In genomic region chr6:36247691-36248090, GRCh38 we compare ENCODE assay signal across 19 cellular contexts. TPM values are rescaled to one million over a fixed set of nuclear protein-coding genes. Genes with fewer than 3 reads are reported as not detected.
A peak's percentile ranks its signal among the peaks of the same experiment; 100 is the strongest.
DNase-seq lines count a peak whose midpoint lies in the region; ATAC-seq and TF ChIP-seq lines count a peak whose summit lies in the region.
"Had no signal": no experiment of that assay in that cellular context is flagged by ENCODE, and none has a peak within 500 bp of the region (broad histone marks: within the 10 kb centered on the region; RNA-seq: fewer than 3 reads in every experiment).

No MANE protein-coding gene starts in this region.

- peak; percentile 37 for DNase-seq in Daoy (ENCODE audit: low read depth)
- DNase-seq in T-helper 17 cell = no peak
- no peak for DNase-seq in smooth muscle cell (lab: John Stamatoyannopoulos, UW; ENCODE audit: unreplicated experiment)
- no peak for DNase-seq in gastrocnemius medialis
- DNase-seq in activated naive CD4-positive, alpha-beta T cell treated with anti-CD3 and anti-CD28 coated beads, Interleukin-2, amount 50 U/mL, for 16 hours = no peak
- no peak for DNase-seq in coronary artery (ENCODE audit: low spot score)
- DNase-seq: activated CD4-positive, alpha-beta T cell treated with anti-CD3 and anti-CD28 coated beads, Interleukin-2, amount 10 ng/mL, durations not matched to agents 7 days and 5 days; activated T-cell treated with anti-CD3 and anti-CD28 coated beads, Interleukin-2, amount 50 U/mL, for 4 hours; head of caudate nucleus; NCI-H187; ovary; SJCRH30; stimulated activated CD4-positive, alpha-beta T cell treated with anti-CD3 and anti-CD28 coated beads, Interleukin-12 subunit alpha, Interleukin-12 subunit beta, amount 100 ng/mL, for 4 hours; stimulated activated naive CD4-positive, alpha-beta T cell treated with Interleukin-2 at 50 U/mL for 16 hours had no signal

- peaks cover 0 to 10% (median 4%) of the 10 kb centered on the region in 3 donors for H3K4me1 ChIP-seq in gastroesophageal sphincter
- peaks cover 8% of the 10 kb centered on the region for H3K4me1 ChIP-seq in smooth muscle cell (ENCODE audit: low read depth)
- H3K4me1 ChIP-seq in gastrocnemius medialis = no peaks in the 10 kb centered on the region
- H3K4me1 ChIP-seq: SJCRH30 had no signal

- in situ Hi-C loops in gastrocnemius medialis (cut with MboI; ENCODE audit: low sequenced_read_pairs in 4 of 4) = no loop called here

- H3K36me3 ChIP-seq in gastroesophageal sphincter (peaks cover 0 to 3% of the 10 kb centered on the region in 2 donors), smooth muscle cell (ENCODE audit: low read depth) (no peaks in the 10 kb centered on the region), gastrocnemius medialis (no peaks in the 10 kb centered on the region)
- H3K36me3 ChIP-seq: BLaER1, ovary, SJCRH30 had no signal

- peaks cover 15% of the 10 kb centered on the region for H3K36me3 Mint-ChIP-seq in T-helper 17 cell (ENCODE audit: low read depth)

- ATAC-seq in T-helper 17 cell = no peak
- ATAC-seq in gastroesophageal sphincter = peak; percentile 64
- ATAC-seq in gastrocnemius medialis = no peak
- no peak for ATAC-seq in HG03025 (IDR thresholded peaks at IDR 0.05; ENCODE audit: low FRiP score, unreplicated experiment)
- ATAC-seq: activated T-cell treated with anti-CD3 and anti-CD28 coated beads, Interleukin-2, amount 50 U/mL, for 4 hours had no signal

- H3K27ac ChIP-seq in gastroesophageal sphincter (peak overlapping the region in 1 of 4 donors; percentile 31), smooth muscle cell (ENCODE audit: low read depth) (no peak overlapping the region), gastrocnemius medialis (no peak overlapping the region), coronary artery (no peak overlapping the region)
- H3K27ac ChIP-seq: BLaER1, ovary, SJCRH30 had no signal

- peak overlapping the region; percentile 81 for H3K27ac Mint-ChIP-seq in T-helper 17 cell
- H3K27ac Mint-ChIP-seq: activated CD4-positive, alpha-beta T cell treated with anti-CD3 and anti-CD28 coated beads, Interleukin-2, amount 10 ng/mL, durations not matched to agents 7 days and 5 days had no signal

- no peak overlapping the region for H3K4me2 ChIP-seq in smooth muscle cell
- H3K4me2 ChIP-seq: BLaER1 had no signal

- TF ChIP-seq CTCF in gastroesophageal sphincter (IDR thresholded peaks at IDR 0.05) (no peak), smooth muscle cell (IDR thresholded peaks at IDR 0.05; ENCODE audit: borderline replicate concordance, insufficient read depth, poor library complexity, severe bottlenecking) (no peak), gastrocnemius medialis (IDR thresholded peaks at IDR 0.05 in 4 of 5, conservative IDR thresholded peaks at IDR 0.05 in 1 of 5) (no peak), coronary artery (IDR thresholded peaks at IDR 0.05) (no peak)

- H3K9me3 ChIP-seq in T-helper 17 cell (ENCODE audit: control insufficient read depth, low read length, poor library complexity, severe bottlenecking) = no peaks in the 10 kb centered on the region
- H3K9me3 ChIP-seq in gastroesophageal sphincter = no peaks in the 10 kb centered on the region
- H3K9me3 ChIP-seq in smooth muscle cell (replicated peaks; ENCODE audit: low read depth) = no peaks in the 10 kb centered on the region
- no peaks in the 10 kb centered on the region for H3K9me3 ChIP-seq in gastrocnemius medialis
- H3K9me3 ChIP-seq: BLaER1, ovary, SJCRH30 had no signal

- TF ChIP-seq EP300 in gastroesophageal sphincter (IDR thresholded peaks at IDR 0.05) = no peak

- WGBS in gastroesophageal sphincter (ENCODE audit: low coverage in 1 of 2), 2 donors = 54 to 75% methylated on average over 2 to 5 of the region's 6 CpGs
- WGBS in smooth muscle cell (ENCODE audit: low lambda C conversion rate) = 53% methylated on average over 6 of the region's 6 CpGs

- peak overlapping the region; percentile 40 for H2AFZ ChIP-seq in smooth muscle cell (ENCODE audit: low read depth)

- H3F3A ChIP-seq in smooth muscle cell (ENCODE audit: low read depth) = no peaks in the 10 kb centered on the region

- H3K4me3 Mint-ChIP-seq in T-helper 17 cell = no peak overlapping the region
- H3K4me3 Mint-ChIP-seq: activated CD4-positive, alpha-beta T cell treated with anti-CD3 and anti-CD28 coated beads, Interleukin-2, amount 10 ng/mL, durations not matched to agents 7 days and 5 days; activated T-cell treated with anti-CD3 and anti-CD28 coated beads, Interleukin-2, amount 50 U/mL, for 4 hours had no signal

- H3K79me2 ChIP-seq in smooth muscle cell (ENCODE audit: low read depth) = no peaks in the 10 kb centered on the region

- intact Hi-C loops in gastrocnemius medialis (cut with DNase I; ENCODE audit: low total_unique reads) = no loop called here

- no peaks in the 10 kb centered on the region for H4K20me1 ChIP-seq in smooth muscle cell (ENCODE audit: low read depth)
- H4K20me1 ChIP-seq: BLaER1 had no signal

- H3K4me3 ChIP-seq in gastroesophageal sphincter (no peak overlapping the region), smooth muscle cell (no peak overlapping the region), gastrocnemius medialis (no peak overlapping the region), coronary artery (no peak overlapping the region)
- H3K4me3 ChIP-seq: BLaER1, ovary, SJCRH30 had no signal

- H3K27me3 Mint-ChIP-seq in T-helper 17 cell = peaks cover 8% of the 10 kb centered on the region

- H3K27me3 ChIP-seq in gastroesophageal sphincter = no peaks in the 10 kb centered on the region
- no peaks in the 10 kb centered on the region for H3K27me3 ChIP-seq in smooth muscle cell (ENCODE audit: low read depth)
- no peaks in the 10 kb centered on the region for H3K27me3 ChIP-seq in gastrocnemius medialis
- H3K27me3 ChIP-seq: BLaER1, ovary, SJCRH30 had no signal

- peaks cover 9% of the 10 kb centered on the region for H3K4me1 Mint-ChIP-seq in T-helper 17 cell

- TF ChIP-seq POLR2A in gastroesophageal sphincter (IDR thresholded peaks at IDR 0.05) = no peak
- no peak for TF ChIP-seq POLR2A in gastrocnemius medialis (IDR thresholded peaks at IDR 0.05)

- no peak overlapping the region for H3K9ac ChIP-seq in smooth muscle cell (ENCODE audit: low read depth)
- H3K9ac ChIP-seq: BLaER1 had no signal

RNA-seq across cellular contexts. Expression of gene PNPLA1, which starts 22.2 kb away (rescaled TPM):
- total RNA-seq in Daoy (2014; rRNA removed; shearing (Covaris generic)) = not detected in 2 replicates
- total RNA-seq in T-helper 17 cell (under 1 TPM in 1 of 2 donors, not detected in 1; 0.15 TPM), gastroesophageal sphincter (not detected), smooth muscle cell (0.09 TPM in 1 of 2 replicates, not detected in the other), gastrocnemius medialis (not detected)
- not detected in 2 replicates for polyA plus RNA-seq in smooth muscle cell
- total RNA-seq: activated CD4-positive, alpha-beta T cell treated with anti-CD3 and anti-CD28 coated beads, Interleukin-2, amount 10 ng/mL, durations not matched to agents 7 days and 5 days; cerebellum; NCI-H460; SJCRH30 had no signal

RNA-seq across cellular contexts. Expression of gene BRPF3, which starts 51.1 kb away (rescaled TPM):
- 7.2 and 10.0 TPM in 2 replicates for total RNA-seq in Daoy (2014; rRNA removed; shearing (Covaris generic))
- total RNA-seq in T-helper 17 cell = 10 to 100 TPM; 27.6 to 30.6 TPM
- 10 to 100 TPM; 19.0 to 36.7 (median 20.4) TPM for total RNA-seq in gastroesophageal sphincter
- 14.1 and 20.0 TPM in 2 replicates for total RNA-seq in smooth muscle cell
- 8.9 and 10.8 TPM in 2 replicates for polyA plus RNA-seq in smooth muscle cell
- 10 to 100 TPM; 14.9 to 35.5 (median 28.2) TPM for total RNA-seq in gastrocnemius medialis
